Comparison of ENCODE assay signal across 1 cellular context in the genomic region with DNA sequence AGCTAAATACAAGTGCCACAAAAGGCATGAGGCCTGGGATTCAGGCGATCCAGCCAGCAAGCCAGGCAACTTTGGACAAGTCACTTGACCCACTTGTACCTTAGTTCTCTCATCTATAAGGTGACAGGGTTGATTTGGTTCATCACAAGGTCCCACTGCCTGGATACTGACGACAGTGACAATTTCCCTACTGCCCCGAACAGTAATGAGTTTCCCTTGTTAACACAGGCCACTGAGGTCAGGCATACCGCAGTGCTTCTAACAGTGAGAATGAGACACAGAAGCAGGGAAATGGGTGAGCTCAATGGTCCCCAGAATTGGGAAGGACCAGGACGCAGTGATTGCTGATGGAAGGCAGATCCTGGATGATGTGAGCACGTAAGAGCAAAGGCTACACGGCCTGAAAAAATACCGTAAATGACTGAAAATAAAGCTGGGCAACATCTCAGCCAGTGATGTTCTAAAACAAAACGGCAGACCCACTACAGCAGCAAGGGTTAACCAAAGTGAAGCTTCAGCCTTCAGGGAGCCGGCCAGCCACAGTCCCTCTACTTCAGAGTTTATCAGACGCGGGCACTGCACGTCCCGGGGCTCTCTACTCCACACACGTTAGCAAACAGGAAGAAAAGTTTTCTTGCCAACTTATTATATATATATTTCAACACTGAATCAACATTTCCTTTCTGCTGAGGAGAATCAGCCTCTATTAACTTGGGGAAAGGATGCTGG.
TF ChIP-seq lines count a peak whose summit lies in the region.

No MANE protein-coding gene starts in this region.

TF ChIP-seq in H1, 55 proteins besides CTCF, POLR2A, EP300 and RAD21:
- TF ChIP-seq ATF3 (IDR thresholded peaks at IDR 0.05; ENCODE audit: insufficient read depth, low read depth, low read length), result no peak
